1 cellular context compared by ENCODE assay signal in the genomic region with DNA sequence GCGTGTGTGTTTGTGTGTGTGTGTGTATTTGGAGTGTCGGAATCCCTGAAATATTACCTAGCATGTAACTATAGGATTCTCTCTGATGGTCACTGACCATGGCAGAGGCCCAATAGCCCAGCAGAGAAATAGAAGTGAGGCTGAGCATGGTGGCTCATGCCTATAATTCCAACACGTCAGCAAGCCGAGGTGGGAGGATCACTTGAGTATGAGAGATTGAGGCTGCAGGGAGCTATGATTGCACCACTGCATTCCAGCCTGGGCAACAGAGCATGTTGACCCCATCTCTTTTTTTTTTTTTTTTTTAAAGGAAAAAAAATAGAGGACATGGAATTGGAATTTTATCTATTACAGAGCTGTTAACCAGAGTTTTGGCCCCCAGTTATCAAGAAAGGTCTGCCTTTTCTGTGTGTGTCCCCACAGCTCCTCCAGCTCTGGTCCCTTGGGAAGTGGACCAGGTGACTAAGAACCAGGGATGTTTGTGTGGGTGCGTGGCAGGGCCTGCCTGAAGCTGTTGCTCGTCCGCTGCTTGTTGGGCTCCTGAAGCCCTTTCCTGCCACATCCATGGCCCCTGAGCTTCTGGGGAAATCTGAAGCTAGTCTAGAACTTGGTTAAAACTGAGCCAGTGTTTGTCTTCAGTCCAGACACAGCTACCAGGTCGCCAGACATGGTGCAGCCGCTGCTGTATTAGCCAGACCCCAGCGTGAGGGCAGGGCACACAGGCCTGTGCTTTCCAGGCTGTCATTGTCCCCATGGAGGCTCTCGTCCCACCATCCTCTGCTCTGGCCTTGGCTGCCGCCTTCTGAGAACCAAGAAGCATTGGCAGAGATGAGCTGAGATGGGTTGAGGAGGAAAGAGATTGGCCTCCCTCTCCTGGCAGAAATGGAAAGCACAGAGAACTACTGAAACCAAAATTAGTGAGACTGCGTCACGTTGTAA.
TF ChIP-seq lines count a peak whose summit lies in the region.

No MANE protein-coding gene starts in this region.

TF ChIP-seq in GM12878, 131 proteins besides CTCF, POLR2A, EP300 and RAD21 (continued from another document):
- TF ChIP-seq, protein P1, sequence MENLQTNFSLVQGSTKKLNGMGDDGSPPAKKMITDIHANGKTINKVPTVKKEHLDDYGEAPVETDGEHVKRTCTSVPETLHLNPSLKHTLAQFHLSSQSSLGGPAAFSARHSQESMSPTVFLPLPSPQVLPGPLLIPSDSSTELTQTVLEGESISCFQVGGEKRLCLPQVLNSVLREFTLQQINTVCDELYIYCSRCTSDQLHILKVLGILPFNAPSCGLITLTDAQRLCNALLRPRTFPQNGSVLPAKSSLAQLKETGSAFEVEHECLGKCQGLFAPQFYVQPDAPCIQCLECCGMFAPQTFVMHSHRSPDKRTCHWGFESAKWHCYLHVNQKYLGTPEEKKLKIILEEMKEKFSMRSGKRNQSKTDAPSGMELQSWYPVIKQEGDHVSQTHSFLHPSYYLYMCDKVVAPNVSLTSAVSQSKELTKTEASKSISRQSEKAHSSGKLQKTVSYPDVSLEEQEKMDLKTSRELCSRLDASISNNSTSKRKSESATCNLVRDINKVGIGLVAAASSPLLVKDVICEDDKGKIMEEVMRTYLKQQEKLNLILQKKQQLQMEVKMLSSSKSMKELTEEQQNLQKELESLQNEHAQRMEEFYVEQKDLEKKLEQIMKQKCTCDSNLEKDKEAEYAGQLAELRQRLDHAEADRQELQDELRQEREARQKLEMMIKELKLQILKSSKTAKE (IDR thresholded peaks at IDR 0.05; ENCODE audit: low read depth, poor library complexity, severe bottlenecking): no peak
- TF ChIP-seq ZBED1 (IDR thresholded peaks at IDR 0.05; ENCODE audit: borderline replicate concordance) (no peak), ZNF622 (IDR thresholded peaks at IDR 0.05) (no peak), RELA (IDR thresholded peaks at IDR 0.05; ENCODE audit: borderline replicate concordance, partially characterized antibody) (no peak), GATAD2B (conservative IDR thresholded peaks at IDR 0.05; ENCODE audit: low read depth) (no peak), CHD1 (IDR thresholded peaks at IDR 0.05; ENCODE audit: low read depth, low read length) (no peak), IKZF1 (conservative IDR thresholded peaks at IDR 0.05) (no peak)
- TF ChIP-seq, protein P2, sequence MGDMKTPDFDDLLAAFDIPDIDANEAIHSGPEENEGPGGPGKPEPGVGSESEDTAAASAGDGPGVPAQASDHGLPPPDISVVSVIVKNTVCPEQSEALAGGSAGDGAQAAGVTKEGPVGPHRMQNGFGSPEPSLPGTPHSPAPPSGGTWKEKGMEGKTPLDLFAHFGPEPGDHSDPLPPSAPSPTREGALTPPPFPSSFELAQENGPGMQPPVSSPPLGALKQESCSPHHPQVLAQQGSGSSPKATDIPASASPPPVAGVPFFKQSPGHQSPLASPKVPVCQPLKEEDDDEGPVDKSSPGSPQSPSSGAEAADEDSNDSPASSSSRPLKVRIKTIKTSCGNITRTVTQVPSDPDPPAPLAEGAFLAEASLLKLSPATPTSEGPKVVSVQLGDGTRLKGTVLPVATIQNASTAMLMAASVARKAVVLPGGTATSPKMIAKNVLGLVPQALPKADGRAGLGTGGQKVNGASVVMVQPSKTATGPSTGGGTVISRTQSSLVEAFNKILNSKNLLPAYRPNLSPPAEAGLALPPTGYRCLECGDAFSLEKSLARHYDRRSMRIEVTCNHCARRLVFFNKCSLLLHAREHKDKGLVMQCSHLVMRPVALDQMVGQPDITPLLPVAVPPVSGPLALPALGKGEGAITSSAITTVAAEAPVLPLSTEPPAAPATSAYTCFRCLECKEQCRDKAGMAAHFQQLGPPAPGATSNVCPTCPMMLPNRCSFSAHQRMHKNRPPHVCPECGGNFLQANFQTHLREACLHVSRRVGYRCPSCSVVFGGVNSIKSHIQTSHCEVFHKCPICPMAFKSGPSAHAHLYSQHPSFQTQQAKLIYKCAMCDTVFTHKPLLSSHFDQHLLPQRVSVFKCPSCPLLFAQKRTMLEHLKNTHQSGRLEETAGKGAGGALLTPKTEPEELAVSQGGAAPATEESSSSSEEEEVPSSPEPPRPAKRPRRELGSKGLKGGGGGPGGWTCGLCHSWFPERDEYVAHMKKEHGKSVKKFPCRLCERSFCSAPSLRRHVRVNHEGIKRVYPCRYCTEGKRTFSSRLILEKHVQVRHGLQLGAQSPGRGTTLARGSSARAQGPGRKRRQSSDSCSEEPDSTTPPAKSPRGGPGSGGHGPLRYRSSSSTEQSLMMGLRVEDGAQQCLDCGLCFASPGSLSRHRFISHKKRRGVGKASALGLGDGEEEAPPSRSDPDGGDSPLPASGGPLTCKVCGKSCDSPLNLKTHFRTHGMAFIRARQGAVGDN (IDR thresholded peaks at IDR 0.05): no peak
- TF ChIP-seq, protein P3, sequence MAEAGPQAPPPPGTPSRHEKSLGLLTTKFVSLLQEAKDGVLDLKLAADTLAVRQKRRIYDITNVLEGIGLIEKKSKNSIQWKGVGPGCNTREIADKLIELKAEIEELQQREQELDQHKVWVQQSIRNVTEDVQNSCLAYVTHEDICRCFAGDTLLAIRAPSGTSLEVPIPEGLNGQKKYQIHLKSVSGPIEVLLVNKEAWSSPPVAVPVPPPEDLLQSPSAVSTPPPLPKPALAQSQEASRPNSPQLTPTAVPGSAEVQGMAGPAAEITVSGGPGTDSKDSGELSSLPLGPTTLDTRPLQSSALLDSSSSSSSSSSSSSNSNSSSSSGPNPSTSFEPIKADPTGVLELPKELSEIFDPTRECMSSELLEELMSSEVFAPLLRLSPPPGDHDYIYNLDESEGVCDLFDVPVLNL (IDR thresholded peaks at IDR 0.05; ENCODE audit: low read depth, low read length): no peak
- TF ChIP-seq, protein P4, sequence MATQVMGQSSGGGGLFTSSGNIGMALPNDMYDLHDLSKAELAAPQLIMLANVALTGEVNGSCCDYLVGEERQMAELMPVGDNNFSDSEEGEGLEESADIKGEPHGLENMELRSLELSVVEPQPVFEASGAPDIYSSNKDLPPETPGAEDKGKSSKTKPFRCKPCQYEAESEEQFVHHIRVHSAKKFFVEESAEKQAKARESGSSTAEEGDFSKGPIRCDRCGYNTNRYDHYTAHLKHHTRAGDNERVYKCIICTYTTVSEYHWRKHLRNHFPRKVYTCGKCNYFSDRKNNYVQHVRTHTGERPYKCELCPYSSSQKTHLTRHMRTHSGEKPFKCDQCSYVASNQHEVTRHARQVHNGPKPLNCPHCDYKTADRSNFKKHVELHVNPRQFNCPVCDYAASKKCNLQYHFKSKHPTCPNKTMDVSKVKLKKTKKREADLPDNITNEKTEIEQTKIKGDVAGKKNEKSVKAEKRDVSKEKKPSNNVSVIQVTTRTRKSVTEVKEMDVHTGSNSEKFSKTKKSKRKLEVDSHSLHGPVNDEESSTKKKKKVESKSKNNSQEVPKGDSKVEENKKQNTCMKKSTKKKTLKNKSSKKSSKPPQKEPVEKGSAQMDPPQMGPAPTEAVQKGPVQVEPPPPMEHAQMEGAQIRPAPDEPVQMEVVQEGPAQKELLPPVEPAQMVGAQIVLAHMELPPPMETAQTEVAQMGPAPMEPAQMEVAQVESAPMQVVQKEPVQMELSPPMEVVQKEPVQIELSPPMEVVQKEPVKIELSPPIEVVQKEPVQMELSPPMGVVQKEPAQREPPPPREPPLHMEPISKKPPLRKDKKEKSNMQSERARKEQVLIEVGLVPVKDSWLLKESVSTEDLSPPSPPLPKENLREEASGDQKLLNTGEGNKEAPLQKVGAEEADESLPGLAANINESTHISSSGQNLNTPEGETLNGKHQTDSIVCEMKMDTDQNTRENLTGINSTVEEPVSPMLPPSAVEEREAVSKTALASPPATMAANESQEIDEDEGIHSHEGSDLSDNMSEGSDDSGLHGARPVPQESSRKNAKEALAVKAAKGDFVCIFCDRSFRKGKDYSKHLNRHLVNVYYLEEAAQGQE (IDR thresholded peaks at IDR 0.05; ENCODE audit: low read depth, low read length): no peak
